8 cellular contexts compared by ENCODE assay signal in genomic region chr18:61901334-61901986, GRCh38. TPM values are rescaled to one million over a fixed set of nuclear protein-coding genes. Genes with fewer than 3 reads are reported as not detected.
DNase-seq lines count a peak whose midpoint lies in the region; ATAC-seq, FAIRE-seq and TF ChIP-seq lines count a peak whose summit lies in the region.

No MANE protein-coding gene starts in this region.

- H3K27me3 Mint-ChIP-seq in immature natural killer cell (ENCODE audit: low read depth in 3 of 3) = peaks cover 3 to 10% (median 10%) of the 10 kb centered on the region in 3 donors

- H3K27ac Mint-ChIP-seq in immature natural killer cell = no peak overlapping the region
- H3K27ac Mint-ChIP-seq in stimulated activated effector memory CD8-positive, alpha-beta T cell treated with anti-CD3 and anti-CD28 coated beads, Interleukin-12 subunit alpha, Interleukin-12 subunit beta, amount 100 ng/mL, for 72 hours = no peak overlapping the region

- POLR2A ChIA-PET in AG04449 (lab: Yijun Ruan, JAX) (no interaction called here), K562 (lab: Yijun Ruan, JAX) (interaction anchor here (0.6 kb wide), 1 partner anchor 277 kb away, joined by 3 read pairs; no protein-coding TSS in a partner anchor)

- 0% methylated on average over 2 of the region's 5 CpGs for WGBS in K562 (ENCODE audit: insufficient coverage, low coverage, missing lambda C conversion rate)

- H3K9ac ChIP-seq in SK-N-MC (ENCODE audit: insufficient read length) = no peak overlapping the region
- no peak overlapping the region for H3K9ac ChIP-seq in K562 (ENCODE audit: insufficient read depth in 1 of 2, low read depth in 2 of 2, low read length in 2 of 2)

- peak; percentile 96 for ATAC-seq in HG02571 (IDR thresholded peaks at IDR 0.05; ENCODE audit: unreplicated experiment)
- peak; percentile 96 for ATAC-seq in K562
- peak; percentile 85 for ATAC-seq in stimulated activated effector memory CD8-positive, alpha-beta T cell treated with anti-CD3 and anti-CD28 coated beads, Interleukin-12 subunit alpha, Interleukin-12 subunit beta, amount 100 ng/mL, for 72 hours

- FAIRE-seq in GM12892 (lab: Jason Lieb, UNC) (peak; percentile 73), K562 (lab: Jason Lieb, UNC) (peak; percentile 82)

- H3K36me3 ChIP-seq in MG63 = no peaks in the 10 kb centered on the region
- no peaks in the 10 kb centered on the region for H3K36me3 ChIP-seq in SK-N-MC (ENCODE audit: insufficient read depth, low read length)
- no peaks in the 10 kb centered on the region for H3K36me3 ChIP-seq in K562 (ENCODE audit: control insufficient read depth, insufficient read depth, low read length)

- no peaks in the 10 kb centered on the region; a peak in 2 of 5 replicates for H3K4me1 ChIP-seq in K562 (replicated peaks in 1 of 2; ENCODE audit: control insufficient read depth in 2 of 2, insufficient read depth in 2 of 2, low read length in 2 of 2)

- no peak overlapping the region for H2AFZ ChIP-seq in K562 (ENCODE audit: low read depth, low read length)

- no peak for DNase-seq in AG04449 (ENCODE audit: low read depth, low spot score)
- DNase-seq in GM12892 (ENCODE audit: insufficient read length) = peak; percentile 45
- peak; percentile 26 for DNase-seq in MG63
- peak; percentile 10 for DNase-seq in SK-N-MC (ENCODE audit: low read depth, low spot score)
- DNase-seq in K562 (ENCODE audit: extremely low read depth in 1 of 4, low spot score in 3 of 4) = peak; percentile 43 to 58 (median 56)
- DNase-seq in immature natural killer cell = peak; percentile 30 to 43 (median 39)
- peak in 1 of 2 donors; percentile 11 for DNase-seq in stimulated activated effector memory CD8-positive, alpha-beta T cell treated with anti-CD3 and anti-CD28 coated beads, Interleukin-12 subunit alpha, Interleukin-12 subunit beta, amount 100 ng/mL, for 72 hours (ENCODE audit: low spot score in 2 of 2)

- H3K4me1 Mint-ChIP-seq in immature natural killer cell = no peaks in the 10 kb centered on the region
- no peaks in the 10 kb centered on the region for H3K4me1 Mint-ChIP-seq in stimulated activated effector memory CD8-positive, alpha-beta T cell treated with anti-CD3 and anti-CD28 coated beads, Interleukin-12 subunit alpha, Interleukin-12 subunit beta, amount 100 ng/mL, for 72 hours

- BruUV-seq in K562 (replicated peaks; lab: Mats Ljungman, UMichigan) = no TSS peak

- TF ChIP-seq CTCF in AG04449 (IDR thresholded peaks at IDR 0.05; ENCODE audit: insufficient read depth, low read length, missing control alignments) = peak; percentile 93
- TF ChIP-seq CTCF in K562 (IDR thresholded peaks at IDR 0.05 in 2 of 3, conservative IDR thresholded peaks at IDR 0.05 in 1 of 3; ENCODE audit: insufficient read depth in 2 of 3, low read depth in 1 of 3, low read length in 3 of 3) = peak; percentile 66 to 77 (median 68)

- TF ChIP-seq POLR2A in GM12892 (IDR thresholded peaks at IDR 0.05; ENCODE audit: low read depth, low read length) (no peak), K562 (conservative IDR thresholded peaks at IDR 0.05) (no peak)

- peak; percentile 26 to 48; a peak in 2 of 4 replicates for TF ChIP-seq RAD21 in K562 (CRISPR knock-in tag; conservative IDR thresholded peaks at IDR 0.05 in 1 of 2, IDR thresholded peaks at IDR 0.05 in 1 of 2)

- no peak overlapping the region for H3K4me3 Mint-ChIP-seq in immature natural killer cell
- no peak overlapping the region for H3K4me3 Mint-ChIP-seq in stimulated activated effector memory CD8-positive, alpha-beta T cell treated with anti-CD3 and anti-CD28 coated beads, Interleukin-12 subunit alpha, Interleukin-12 subunit beta, amount 100 ng/mL, for 72 hours

- no peaks in the 10 kb centered on the region for H3K9me1 ChIP-seq in K562 (ENCODE audit: control insufficient read depth, insufficient read depth, low read length)

- no peaks in the 10 kb centered on the region for H3K9me3 Mint-ChIP-seq in immature natural killer cell
- no peaks in the 10 kb centered on the region for H3K9me3 Mint-ChIP-seq in stimulated activated effector memory CD8-positive, alpha-beta T cell treated with anti-CD3 and anti-CD28 coated beads, Interleukin-12 subunit alpha, Interleukin-12 subunit beta, amount 100 ng/mL, for 72 hours

- no peak for TF ChIP-seq EP300 in K562 (IDR thresholded peaks at IDR 0.05; ENCODE audit: low read length)

- H3K36me3 Mint-ChIP-seq in immature natural killer cell = no peaks in the 10 kb centered on the region
- H3K36me3 Mint-ChIP-seq in stimulated activated effector memory CD8-positive, alpha-beta T cell treated with anti-CD3 and anti-CD28 coated beads, Interleukin-12 subunit alpha, Interleukin-12 subunit beta, amount 100 ng/mL, for 72 hours = no peaks in the 10 kb centered on the region

- H3K9me3 ChIP-seq in MG63 (no peaks in the 10 kb centered on the region), SK-N-MC (ENCODE audit: low read depth, low read length) (no peaks in the 10 kb centered on the region), K562 (replicated peaks; ENCODE audit: control insufficient read depth, insufficient read depth, low read depth, low read length) (no peaks in the 10 kb centered on the region)

- H3K4me3 ChIP-seq in AG04449 (ENCODE audit: low read depth, low read length) = no peak overlapping the region
- H3K4me3 ChIP-seq in MG63 = no peak overlapping the region
- no peak overlapping the region for H3K4me3 ChIP-seq in SK-N-MC
- H3K4me3 ChIP-seq in K562 = no peak overlapping the region

- H3K27ac ChIP-seq in SK-N-MC (no peak overlapping the region), K562 (ENCODE audit: extremely low read depth, low read depth, low read length) (no peak overlapping the region)

- H3K27me3 ChIP-seq in MG63 (no peaks in the 10 kb centered on the region), K562 (ENCODE audit: control insufficient read depth in 2 of 2, insufficient read depth in 2 of 2, low read length in 2 of 2) (no peaks in the 10 kb centered on the region; a peak in 1 of 5 replicates)

- H4K20me1 ChIP-seq in K562 (replicated peaks; ENCODE audit: control insufficient read depth, insufficient read depth, low read length) = no peaks in the 10 kb centered on the region

- in situ Hi-C loops in K562 (cut with MboI) = no loop called here

- no peaks in the 10 kb centered on the region for H3K79me2 ChIP-seq in K562 (ENCODE audit: control insufficient read depth, insufficient read depth, low read length)

- H3K4me2 ChIP-seq in K562 (ENCODE audit: insufficient read depth, low read length) = no peak overlapping the region

- intact Hi-C loops in K562 (cut with micrococcal nuclease) = loop anchor here (2.0 to 5.0 kb wide), 2 partner anchors 231 to 267 kb away; no protein-coding TSS in a partner anchor

- CTCF ChIA-PET in AG04449 (lab: Yijun Ruan, JAX) = interaction anchor here (0.7 to 3.2 kb wide), 41 partner anchors 9 to 353 kb away, joined by 3 to 22 read pairs (median 4); no protein-coding TSS in a partner anchor
- CTCF ChIA-PET in K562 (lab: Yijun Ruan, JAX; ENCODE audit: low intra/inter-chr PET ratio) = no interaction called here

TF ChIP-seq in K562, 482 proteins besides CTCF, POLR2A, EP300 and RAD21 (continues in another document):
- TF ChIP-seq, protein P1, sequence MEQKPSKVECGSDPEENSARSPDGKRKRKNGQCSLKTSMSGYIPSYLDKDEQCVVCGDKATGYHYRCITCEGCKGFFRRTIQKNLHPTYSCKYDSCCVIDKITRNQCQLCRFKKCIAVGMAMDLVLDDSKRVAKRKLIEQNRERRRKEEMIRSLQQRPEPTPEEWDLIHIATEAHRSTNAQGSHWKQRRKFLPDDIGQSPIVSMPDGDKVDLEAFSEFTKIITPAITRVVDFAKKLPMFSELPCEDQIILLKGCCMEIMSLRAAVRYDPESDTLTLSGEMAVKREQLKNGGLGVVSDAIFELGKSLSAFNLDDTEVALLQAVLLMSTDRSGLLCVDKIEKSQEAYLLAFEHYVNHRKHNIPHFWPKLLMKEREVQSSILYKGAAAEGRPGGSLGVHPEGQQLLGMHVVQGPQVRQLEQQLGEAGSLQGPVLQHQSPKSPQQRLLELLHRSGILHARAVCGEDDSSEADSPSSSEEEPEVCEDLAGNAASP (IDR thresholded peaks at IDR 0.05) = no peak
- TF ChIP-seq ZNF23 (CRISPR knock-in tag; IDR thresholded peaks at IDR 0.05) (no peak), SRF (CRISPR knock-in tag; IDR thresholded peaks at IDR 0.05) (no peak), SOX6 (IDR thresholded peaks at IDR 0.05) (no peak), STAT5A (IDR thresholded peaks at IDR 0.05; ENCODE audit: borderline replicate concordance, low read length) (no peak), NONO (IDR thresholded peaks at IDR 0.05; ENCODE audit: low read depth in 2 of 2, low read length in 1 of 2) (no peak)

RNA-seq across cellular contexts. Expression of gene RNF152, which starts 8.7 kb away (rescaled TPM):
- polyA plus RNA-seq in GM12892 (2012; ENCODE audit: missing spikeins) = not detected
- total RNA-seq in MG63 (2014; rRNA removed; shearing (Covaris generic); ENCODE audit: low replicate concordance) = 0.99 and 1.1 TPM in 2 replicates
- 0.83 TPM in 1 of 2 replicates, not detected in the other for total RNA-seq in K562 (2011; cell fraction: chromatin; rRNA removed; ENCODE audit: low replicate concordance)
- under 0.01 TPM in 1 of 2 replicates, not detected in the other for total RNA-seq in K562 (2011; cell fraction: nucleolus; rRNA removed)
- 0.08 TPM in 1 of 2 replicates, not detected in the other for total RNA-seq in K562 (2011; cell fraction: nucleoplasm; rRNA removed)
- total RNA-seq in K562 (2014; rRNA removed) = not detected in 2 replicates
- total RNA-seq in K562 (2014; rRNA removed; fragmentation: Illumina TruSeq; extraction: Trizol) = not detected in 2 replicates
- not detected in 2 replicates for total RNA-seq in K562 (2015; rRNA removed; fragmentation: Illumina TruSeq; extraction: Trizol)
- total RNA-seq in K562 (2021) = 0.02 and 0.04 TPM in 2 replicates
- not detected in 2 replicates for polyA plus RNA-seq in K562 (2011; rRNA removed)
- polyA plus RNA-seq in K562 (2011; cell fraction: cytosol; rRNA removed) = 0.21 TPM in 1 of 2 replicates, not detected in the other
- 0.01 TPM in 1 of 2 replicates, not detected in the other for polyA plus RNA-seq in K562 (2011; cell fraction: nucleus; rRNA removed)
- polyA plus RNA-seq in K562 (2012) = not detected in 2 replicates
- polyA plus RNA-seq in K562 (2014; fragmentation: Illumina TruSeq; extraction: Trizol) = not detected in 2 replicates
- polyA plus RNA-seq in K562 (2014; fragmentation: Nextera tagmentation; extraction: Ambion mirVana) = not detected
- 0.05 TPM in 1 of 2 replicates, not detected in the other for polyA plus RNA-seq in K562 (2014; rRNA removed)
- polyA minus RNA-seq in K562 (2011; rRNA and poly(A)+ RNA removed) = not detected in 2 replicates
- not detected in 2 replicates for polyA minus RNA-seq in K562 (2011; cell fraction: cytosol; rRNA and poly(A)+ RNA removed)
- not detected in 2 replicates for polyA minus RNA-seq in K562 (2011; cell fraction: nucleus; rRNA and poly(A)+ RNA removed)
- polyA plus RNA-seq in immature natural killer cell = under 1 TPM in 1 of 3 donors, not detected in 2; 0.07 TPM
